17 cellular contexts compared by ENCODE assay signal in genomic region chr21:31754561-31754960, GRCh38.
"Had no signal": no experiment of that assay in that cellular context is flagged by ENCODE, and none has a peak within 500 bp of the region (broad histone marks: within the 10 kb centered on the region; RNA-seq: fewer than 3 reads in every experiment).

No MANE protein-coding gene starts in this region.

- H3K27ac Mint-ChIP-seq: nephron, progenitor cell of endocrine pancreas had no signal

- H3K27me3 Mint-ChIP-seq: progenitor cell of endocrine pancreas had no signal

- H3K4me3 Mint-ChIP-seq: nephron had no signal

- H3K9me3 ChIP-seq: left lung, pancreas had no signal

- ATAC-seq: foreskin keratinocyte, left lung, pancreas, right cardiac atrium had no signal

- H2AFZ ChIP-seq: hepatocyte had no signal

- H3K4me1 Mint-ChIP-seq: nephron had no signal

- H3K4me3 ChIP-seq: coronary artery, dorsolateral prefrontal cortex, hepatocyte, left lung, lung, pancreas had no signal

- DNase-seq: dorsolateral prefrontal cortex; effector CD8-positive, alpha-beta T cell; foreskin keratinocyte; left lung; mesenchymal stem cell; midbrain; occipital lobe; pancreas; right cardiac atrium; small intestine; stimulated activated CD4-positive, alpha-beta T cell treated with anti-CD3 and anti-CD28 coated beads, Interleukin-12 subunit alpha, Interleukin-12 subunit beta, amount 100 ng/mL, for 4 hours; stimulated activated naive CD4-positive, alpha-beta T cell treated with Interleukin-2 at 50 U/mL for 16 hours had no signal

- H3K27ac ChIP-seq: coronary artery, dorsolateral prefrontal cortex, foreskin keratinocyte, hepatocyte, left lung, pancreas had no signal

- H3K36me3 ChIP-seq: left lung, pancreas had no signal

- H3K27me3 ChIP-seq: dorsolateral prefrontal cortex, hepatocyte, left lung, pancreas had no signal

- H3K4me1 ChIP-seq: foreskin keratinocyte, left lung, pancreas had no signal

- H3K9me3 Mint-ChIP-seq: nephron had no signal

- H3K4me2 ChIP-seq: hepatocyte had no signal
